ENCODE assay signal across 13 cellular contexts in the genomic region with DNA sequence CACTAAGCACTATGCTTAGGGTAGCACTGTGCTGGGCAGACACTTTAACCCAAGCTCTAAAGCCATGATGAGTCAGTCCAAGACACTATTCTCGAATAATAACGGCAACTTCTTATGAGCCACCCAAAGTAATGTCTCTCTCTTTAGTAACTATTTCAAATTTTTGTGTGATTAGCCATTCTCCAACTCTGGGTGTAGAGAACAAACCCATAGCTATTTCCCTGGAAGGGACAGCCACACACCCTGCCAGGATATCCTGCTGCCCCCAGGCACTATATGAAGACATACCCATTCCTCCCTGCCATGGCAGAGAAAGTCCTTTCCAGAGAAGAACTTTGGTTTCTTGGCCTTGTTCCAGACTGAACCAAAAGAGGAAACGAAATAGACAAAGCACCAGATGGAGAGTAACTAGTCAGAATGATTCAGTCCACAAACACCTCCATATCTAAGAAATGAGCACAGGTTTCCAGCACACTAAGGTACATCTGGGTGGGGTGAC.
DNase-seq lines count a peak whose midpoint lies in the region; ATAC-seq and TF ChIP-seq lines count a peak whose summit lies in the region.
"Had no signal": no experiment of that assay in that cellular context is flagged by ENCODE, and none has a peak within 500 bp of the region (broad histone marks: within the 10 kb centered on the region; RNA-seq: fewer than 3 reads in every experiment).

No MANE protein-coding gene starts in this region.

- CTCF ChIA-PET in A673 (lab: Charles Lee), result no interaction called here

- peaks cover 5% of the 10 kb centered on the region for H3K27me3 ChIP-seq in A673 (replicated peaks; ENCODE audit: insufficient read depth, low read depth, low read length, poor library complexity)
- H3K27me3 ChIP-seq: testis had no signal

- no peak overlapping the region for H3K27ac Mint-ChIP-seq in progenitor cell of endocrine pancreas
- H3K27ac Mint-ChIP-seq: activated T-helper 17 cell treated with anti-CD3 and anti-CD28 coated beads, Interleukin-2, amount 50 U/mL, for 72 hours had no signal

- H3K9me3 ChIP-seq in A673 (ENCODE audit: low read depth, low read length, poor library complexity, severe bottlenecking), result no peaks in the 10 kb centered on the region
- H3K9me3 ChIP-seq: testis had no signal

- H3K9me3 Mint-ChIP-seq in progenitor cell of endocrine pancreas (ENCODE audit: low read depth), result no peaks in the 10 kb centered on the region
- H3K9me3 Mint-ChIP-seq: activated T-helper 17 cell treated with anti-CD3 and anti-CD28 coated beads, Interleukin-2, amount 50 U/mL, for 72 hours had no signal

- TF ChIP-seq CTCF in A673 (conservative IDR thresholded peaks at IDR 0.05; ENCODE audit: low read depth, low read length), result no peak
- no peak for TF ChIP-seq CTCF in fibroblast of villous mesenchyme (IDR thresholded peaks at IDR 0.05; ENCODE audit: insufficient read depth, low read depth, low read length)
- TF ChIP-seq CTCF in progenitor cell of endocrine pancreas (IDR thresholded peaks at IDR 0.05; ENCODE audit: unreplicated experiment), result no peak

- peak; percentile 65 for ATAC-seq in SK-N-SH treated with all-trans-retinoic acid at 6 μM for 48 hours
- no peak for ATAC-seq in HG02759 (IDR thresholded peaks at IDR 0.05; ENCODE audit: unreplicated experiment)
- ATAC-seq: activated T-helper 17 cell treated with anti-CD3 and anti-CD28 coated beads, Interleukin-2, amount 50 U/mL, for 72 hours had no signal

- no peaks in the 10 kb centered on the region for H3K4me1 Mint-ChIP-seq in progenitor cell of endocrine pancreas (ENCODE audit: low read depth)
- H3K4me1 Mint-ChIP-seq: activated T-helper 17 cell treated with anti-CD3 and anti-CD28 coated beads, Interleukin-2, amount 50 U/mL, for 72 hours had no signal

- H3K36me3 Mint-ChIP-seq in progenitor cell of endocrine pancreas (ENCODE audit: insufficient read depth), result no peaks in the 10 kb centered on the region

- H3K27me3 Mint-ChIP-seq in progenitor cell of endocrine pancreas, result peaks cover 3% of the 10 kb centered on the region

- DNase-seq in A673 (ENCODE audit: low spot score) (peak; percentile 3), HS-27A (ENCODE audit: low read depth) (peak; percentile 90), fibroblast of villous mesenchyme (ENCODE audit: low read depth) (peak; percentile 50), posterior vena cava (ENCODE audit: low spot score) (no peak), progenitor cell of endocrine pancreas (ENCODE audit: low spot score, unreplicated experiment) (no peak), putamen (ENCODE audit: low spot score) (no peak)
- DNase-seq: NCI-H1105 treated with DMSO at 0.1 percent for 48 hours; OCI-M1; stimulated activated CD4-positive, alpha-beta T cell treated with anti-CD3 and anti-CD28 coated beads, Interleukin-4, amount 100 ng/mL, for 1 hour; testis had no signal

- H3K4me3 Mint-ChIP-seq in progenitor cell of endocrine pancreas (ENCODE audit: low read depth), result no peak overlapping the region
- H3K4me3 Mint-ChIP-seq: activated T-helper 17 cell treated with anti-CD3 and anti-CD28 coated beads, Interleukin-2, amount 50 U/mL, for 72 hours had no signal

- H3K36me3 ChIP-seq in A673 (ENCODE audit: insufficient read depth, low read length, poor library complexity, severe bottlenecking), result no peaks in the 10 kb centered on the region

- intact Hi-C loops in A673 (cut with micrococcal nuclease; ENCODE audit: unreplicated experiment) (no loop called here), posterior vena cava (cut with DNase I) (no loop called here)

- BruUV-seq in A673 (replicated peaks; lab: Mats Ljungman, UMichigan), result no TSS peak

- H3K27ac ChIP-seq in A673 (ENCODE audit: low read depth, low read length, poor library complexity, severe bottlenecking), result no peak overlapping the region
- H3K27ac ChIP-seq: testis had no signal

- POLR2A ChIA-PET in A673 (lab: Charles Lee; ENCODE audit: low non-redundant PET), result no interaction called here

- H3K4me1 ChIP-seq in A673 (ENCODE audit: insufficient read depth, low read length, poor library complexity, severe bottlenecking), result no peaks in the 10 kb centered on the region
- H3K4me1 ChIP-seq: testis had no signal

- H3K4me3 ChIP-seq in A673 (ENCODE audit: low read depth, low read length, poor library complexity, severe bottlenecking) (no peak overlapping the region), fibroblast of villous mesenchyme (ENCODE audit: low read depth, low read length) (no peak overlapping the region)
- H3K4me3 ChIP-seq: testis had no signal

TF ChIP-seq in SK-N-SH treated with all-trans-retinoic acid at 6 μM for 48 hours, 23 proteins besides CTCF, POLR2A, EP300 and RAD21:
- TF ChIP-seq TOX (CRISPR knock-in tag; IDR thresholded peaks at IDR 0.05; ENCODE audit: borderline replicate concordance) (no peak), ZFP30 (CRISPR knock-in tag; IDR thresholded peaks at IDR 0.05) (no peak), ZNF8 (CRISPR knock-in tag; IDR thresholded peaks at IDR 0.05) (no peak), GLIS3 (CRISPR knock-in tag; IDR thresholded peaks at IDR 0.05) (no peak), ZC3H10 (CRISPR knock-in tag; IDR thresholded peaks at IDR 0.05) (no peak), ZNF70 (CRISPR knock-in tag; IDR thresholded peaks at IDR 0.05) (no peak), CSDC2 (CRISPR knock-in tag; IDR thresholded peaks at IDR 0.05) (no peak), TCF4 (CRISPR knock-in tag; IDR thresholded peaks at IDR 0.05; ENCODE audit: borderline replicate concordance) (no peak), POU6F1 (CRISPR knock-in tag; IDR thresholded peaks at IDR 0.05; ENCODE audit: borderline replicate concordance, low read depth) (no peak), RARB (CRISPR knock-in tag; IDR thresholded peaks at IDR 0.05) (no peak), ZFP3 (CRISPR knock-in tag; IDR thresholded peaks at IDR 0.05) (no peak)

Comparison
In these comparisons a context has a peak if more than half of its experiments do, and no peak if none do; other contexts are left out.
1. DNase-seq: peak in A673 (single experiment), HS-27A (single experiment) and fibroblast of villous mesenchyme (single experiment); none in posterior vena cava (single experiment), progenitor cell of endocrine pancreas (single experiment) and putamen (single experiment).